In genomic region chr17:65231662-65232335, GRCh38 we compare ENCODE assay signal across 8 cellular contexts.
DNase-seq lines count a peak whose midpoint lies in the region; ATAC-seq and TF ChIP-seq lines count a peak whose summit lies in the region.

No MANE protein-coding gene starts in this region.

- H3K27me3 ChIP-seq in OCI-LY1 (ENCODE audit: insufficient read depth, low read length): no peaks in the 10 kb centered on the region; the same call in 1 of the 2 replicates

- H3K36me3 ChIP-seq in OCI-LY1 (ENCODE audit: insufficient read depth, low read length): no peaks in the 10 kb centered on the region

- H3K4me1 Mint-ChIP-seq in activated CD8-positive, alpha-beta memory T cell treated with anti-CD3 and anti-CD28 coated beads, Interleukin-2, amount 10 ng/mL, durations not matched to agents 7 days and 5 days: peaks cover 48% of the 10 kb centered on the region
- H3K4me1 Mint-ChIP-seq in activated naive CD4-positive, alpha-beta T cell treated with anti-CD3 and anti-CD28 coated beads for 36 hours (ENCODE audit: low read depth): peaks cover 27% of the 10 kb centered on the region

- H3K4me3 Mint-ChIP-seq in activated CD8-positive, alpha-beta memory T cell treated with anti-CD3 and anti-CD28 coated beads, Interleukin-2, amount 10 ng/mL, durations not matched to agents 7 days and 5 days: no peak overlapping the region
- H3K4me3 Mint-ChIP-seq in activated naive CD4-positive, alpha-beta T cell treated with anti-CD3 and anti-CD28 coated beads for 36 hours: no peak overlapping the region

- no peak overlapping the region for H3K27ac Mint-ChIP-seq in activated CD8-positive, alpha-beta memory T cell treated with anti-CD3 and anti-CD28 coated beads, Interleukin-2, amount 10 ng/mL, durations not matched to agents 7 days and 5 days
- no peak overlapping the region for H3K27ac Mint-ChIP-seq in activated naive CD4-positive, alpha-beta T cell treated with anti-CD3 and anti-CD28 coated beads for 36 hours

- no peak overlapping the region for H3K4me2 ChIP-seq in OCI-LY1 (ENCODE audit: low read length)

- no peaks in the 10 kb centered on the region for H3K79me2 ChIP-seq in OCI-LY1 (ENCODE audit: insufficient read depth, low read length)

- CTCF ChIA-PET in activated CD8-positive, alpha-beta memory T cell treated with anti-CD3 and anti-CD28 coated beads, Interleukin-2, amount 10 ng/mL, durations not matched to agents 7 days and 5 days (lab: Charles Lee): interaction anchor here (0.6 to 5.4 kb wide), 21 partner anchors 10 to 938 kb away, joined by 3 to 40 read pairs (median 4); no protein-coding TSS in a partner anchor
- CTCF ChIA-PET in activated naive CD4-positive, alpha-beta T cell treated with anti-CD3 and anti-CD28 coated beads for 36 hours (lab: Charles Lee): interaction anchor here (0.6 to 2.9 kb wide), 17 partner anchors 9 to 933 kb away, joined by 3 to 20 read pairs (median 4); no protein-coding TSS in a partner anchor

- no peak overlapping the region for H2AFZ ChIP-seq in OCI-LY1 (ENCODE audit: low read length)

- no peaks in the 10 kb centered on the region for H3K9me2 ChIP-seq in OCI-LY1 (ENCODE audit: low read depth, low read length)

- no peaks in the 10 kb centered on the region for H3K36me3 Mint-ChIP-seq in activated CD8-positive, alpha-beta memory T cell treated with anti-CD3 and anti-CD28 coated beads, Interleukin-2, amount 10 ng/mL, durations not matched to agents 7 days and 5 days
- no peaks in the 10 kb centered on the region for H3K36me3 Mint-ChIP-seq in activated naive CD4-positive, alpha-beta T cell treated with anti-CD3 and anti-CD28 coated beads for 36 hours (ENCODE audit: low read depth)

- H3K9me3 ChIP-seq in OCI-LY1 (ENCODE audit: low read length): no peaks in the 10 kb centered on the region

- DNase-seq in activated CD8-positive, alpha-beta memory T cell treated with anti-CD3 and anti-CD28 coated beads, Interleukin-2, amount 10 ng/mL, durations not matched to agents 7 days and 5 days: peak; percentile 73
- no peak for DNase-seq in activated CD8-positive, alpha-beta memory T cell treated with anti-CD3 and anti-CD28 coated beads, Interleukin-2, amount 50 U/mL, for 4 hours
- DNase-seq in HuH-7 (ENCODE audit: low spot score): peak; percentile 79
- peak; percentile 74 for DNase-seq in activated naive CD4-positive, alpha-beta T cell treated with anti-CD3 and anti-CD28 coated beads for 36 hours
- peak; percentile 81 for DNase-seq in glomerular visceral epithelial cell (ENCODE audit: extremely low spot score)
- peak in 6 of 10 donors; percentile 20 to 89 (median 42) for DNase-seq in posterior cingulate gyrus

- H3K4me1 ChIP-seq in OCI-LY1 (ENCODE audit: insufficient read depth, low read length, severe bottlenecking): no peaks in the 10 kb centered on the region

- H3K9me3 Mint-ChIP-seq in activated CD8-positive, alpha-beta memory T cell treated with anti-CD3 and anti-CD28 coated beads, Interleukin-2, amount 10 ng/mL, durations not matched to agents 7 days and 5 days (ENCODE audit: low read depth): no peaks in the 10 kb centered on the region
- peaks cover 3% of the 10 kb centered on the region for H3K9me3 Mint-ChIP-seq in activated naive CD4-positive, alpha-beta T cell treated with anti-CD3 and anti-CD28 coated beads for 36 hours

- H3K9ac ChIP-seq in OCI-LY1 (ENCODE audit: low read length): no peak overlapping the region

- peak; percentile 40 for ATAC-seq in activated CD8-positive, alpha-beta memory T cell treated with anti-CD3 and anti-CD28 coated beads, Interleukin-2, amount 10 ng/mL, durations not matched to agents 7 days and 5 days
- ATAC-seq in GM21515 (IDR thresholded peaks at IDR 0.05; ENCODE audit: unreplicated experiment): no peak

- H3K27ac ChIP-seq in OCI-LY1 (ENCODE audit: low read depth, low read length, poor library complexity, severe bottlenecking): no peak overlapping the region

- H3K27me3 Mint-ChIP-seq in activated CD8-positive, alpha-beta memory T cell treated with anti-CD3 and anti-CD28 coated beads, Interleukin-2, amount 10 ng/mL, durations not matched to agents 7 days and 5 days: peaks cover 20% of the 10 kb centered on the region
- H3K27me3 Mint-ChIP-seq in activated naive CD4-positive, alpha-beta T cell treated with anti-CD3 and anti-CD28 coated beads for 36 hours (ENCODE audit: low read depth): peaks cover 15% of the 10 kb centered on the region

- no peak overlapping the region for H3K4me3 ChIP-seq in OCI-LY1 (ENCODE audit: low read depth, low read length, poor library complexity, severe bottlenecking)

- no peaks in the 10 kb centered on the region for H4K20me1 ChIP-seq in OCI-LY1 (ENCODE audit: insufficient read depth, low read length)

- peak; percentile 74 for TF ChIP-seq CTCF in OCI-LY1 (IDR thresholded peaks at IDR 0.05; ENCODE audit: low read length)

- intact Hi-C loops in activated naive CD4-positive, alpha-beta T cell treated with anti-CD3 and anti-CD28 coated beads for 36 hours (cut with micrococcal nuclease): loop anchor here (1.0 to 5.0 kb wide), 5 partner anchors 61 to 934 kb away; no protein-coding TSS in a partner anchor
- intact Hi-C loops in posterior cingulate gyrus (cut with DNase I): loop anchor here (1.0 kb wide), 1 partner anchor 934 kb away; no protein-coding TSS in a partner anchor

- no peaks in the 10 kb centered on the region for H3F3A ChIP-seq in OCI-LY1 (ENCODE audit: insufficient read depth, low read length)
